In genomic region chr9:4740623-4741364, GRCh38 we compare ENCODE assay signal across 1 cellular context.
A peak's percentile ranks its signal among the peaks of the same experiment; 100 is the strongest.
TF ChIP-seq lines count a peak whose summit lies in the region.

Gene AK3, minus strand, starts transcription at chr9:4741202. Its CDS starts 115 bp downstream, at chr9:4741087.

TF ChIP-seq in K562, 482 proteins besides CTCF, POLR2A, EP300 and RAD21 (continued from another document and continues in another):
- TF ChIP-seq MCM2 (IDR thresholded peaks at IDR 0.05; ENCODE audit: low read depth) (no peak), ETV6 (IDR thresholded peaks at IDR 0.05; ENCODE audit: borderline replicate concordance in 1 of 2, low read depth in 2 of 2, low read length in 1 of 2) (no peak), ETV6 (CRISPR knock-in tag; IDR thresholded peaks at IDR 0.05; ENCODE audit: borderline replicate concordance) (0 out of 2 replicates have a peak, but pooled peaks have one; percentile 62), TRIM24 (IDR thresholded peaks at IDR 0.05) (no peak), NUFIP1 (IDR thresholded peaks at IDR 0.05; ENCODE audit: partially characterized antibody) (no peak), JUN (IDR thresholded peaks at IDR 0.05; ENCODE audit: borderline replicate concordance, low read depth, low read length) (no peak), JUN (CRISPR knock-in tag; IDR thresholded peaks at IDR 0.05; ENCODE audit: borderline replicate concordance) (0 out of 2 replicates have a peak, but pooled peaks have one; percentile 53), ZNF165 (CRISPR knock-in tag; IDR thresholded peaks at IDR 0.05; ENCODE audit: borderline replicate concordance) (no peak), PYGO2 (tag; IDR thresholded peaks at IDR 0.05) (no peak), PBX2 (CRISPR knock-in tag; IDR thresholded peaks at IDR 0.05; ENCODE audit: low read depth) (no peak), PBX2 (tag; conservative IDR thresholded peaks at IDR 0.05; ENCODE audit: low read depth) (no peak), CHCHD3 (CRISPR knock-in tag; IDR thresholded peaks at IDR 0.05) (no peak), ZBED1 (IDR thresholded peaks at IDR 0.05) (no peak), REST (CRISPR knock-in tag; IDR thresholded peaks at IDR 0.05; ENCODE audit: low read depth) (no peak), TFAM (CRISPR knock-in tag; conservative IDR thresholded peaks at IDR 0.05) (no peak), ZFPM2 (CRISPR knock-in tag; IDR thresholded peaks at IDR 0.05) (no peak), ETV1 (tag; conservative IDR thresholded peaks at IDR 0.05; ENCODE audit: low read depth) (no peak), MGA (IDR thresholded peaks at IDR 0.05) (peak; percentile 61; the same call in 1 of the 2 replicates), MCM3 (IDR thresholded peaks at IDR 0.05) (no peak), NFRKB (IDR thresholded peaks at IDR 0.05; ENCODE audit: low read depth) (no peak), HDAC6 (IDR thresholded peaks at IDR 0.05; ENCODE audit: low read depth, low read length) (no peak), ZBTB33 (CRISPR knock-in tag; IDR thresholded peaks at IDR 0.05) (peak; percentile 68; the same call in 1 of the 2 replicates), RBM14 (IDR thresholded peaks at IDR 0.05; ENCODE audit: borderline replicate concordance, insufficient read depth, low read depth, low read length) (no peak), POLR3A (IDR thresholded peaks at IDR 0.05; ENCODE audit: borderline replicate concordance, extremely low read depth, insufficient read depth, insufficient read length) (no peak), NCOA2 (IDR thresholded peaks at IDR 0.05; ENCODE audit: partially characterized antibody in 2 of 2) (no peak), ELK1 (CRISPR knock-in tag; IDR thresholded peaks at IDR 0.05) (no peak), XRCC5 (IDR thresholded peaks at IDR 0.05; ENCODE audit: low read depth, low read length) (no peak), SREBF1 (IDR thresholded peaks at IDR 0.05; ENCODE audit: borderline replicate concordance, low read depth, low read length) (no peak), YBX1 (IDR thresholded peaks at IDR 0.05) (no peak), ZNF592 (IDR thresholded peaks at IDR 0.05) (0 out of 2 replicates have a peak, but pooled peaks have one; percentile 36), ZFP1 (CRISPR knock-in tag; IDR thresholded peaks at IDR 0.05) (no peak), CBX2 (IDR thresholded peaks at IDR 0.05; ENCODE audit: insufficient read depth, low read length, poor library complexity, severe bottlenecking) (no peak), NCOA4 (IDR thresholded peaks at IDR 0.05; ENCODE audit: partially characterized antibody) (no peak)
